18 cellular contexts compared by ENCODE assay signal in genomic region chr4:69546121-69546520, GRCh38. TPM values are rescaled to one million over a fixed set of nuclear protein-coding genes. Genes with fewer than 3 reads are reported as not detected.
DNase-seq lines count a peak whose midpoint lies in the region; TF ChIP-seq lines count a peak whose summit lies in the region.
"Had no signal": no experiment of that assay in that cellular context is flagged by ENCODE, and none has a peak within 500 bp of the region (broad histone marks: within the 10 kb centered on the region; RNA-seq: fewer than 3 reads in every experiment).

No MANE protein-coding gene starts in this region.

- no peaks in the 10 kb centered on the region for H3F3A ChIP-seq in GM23248 (ENCODE audit: insufficient read depth)

- dilution Hi-C loops in mammary epithelial cell (cut with HindIII; ENCODE audit: low sequenced_read_pairs) = no loop called here

- H3K4me1 ChIP-seq in mammary epithelial cell (ENCODE audit: insufficient read depth, low read length) (no peaks in the 10 kb centered on the region), GM23248 (ENCODE audit: insufficient read depth) (no peaks in the 10 kb centered on the region), sigmoid colon (no peaks in the 10 kb centered on the region)
- no peaks in the 10 kb centered on the region for H3K4me1 ChIP-seq in CD4-positive, alpha-beta memory T cell (ENCODE audit: insufficient read depth, low read length)
- H3K4me1 ChIP-seq: gastroesophageal sphincter had no signal

- H2AFZ ChIP-seq in mammary epithelial cell (ENCODE audit: low read depth, low read length) (no peak overlapping the region), GM23248 (no peak overlapping the region)

- intact Hi-C loops in mammary epithelial cell (cut with micrococcal nuclease) (no loop called here), MCF 10A (cut with micrococcal nuclease) (no loop called here), sigmoid colon (cut with DNase I) (no loop called here)
- intact Hi-C loops in CD4-positive, alpha-beta memory T cell (cut with micrococcal nuclease) = no loop called here

- H3K27me3 Mint-ChIP-seq in MCF 10A (ENCODE audit: insufficient read depth, unreplicated experiment) = peaks cover 20% of the 10 kb centered on the region
- H3K27me3 Mint-ChIP-seq in CD4-positive, alpha-beta memory T cell = no peaks in the 10 kb centered on the region
- H3K27me3 Mint-ChIP-seq: CD4-positive, CD25-positive, alpha-beta regulatory T cell had no signal

- in situ Hi-C loops in mammary epithelial cell (cut with MboI; ENCODE audit: low sequenced_read_pairs in 2 of 2) (no loop called here), GM23248 (cut with MboI) (no loop called here)

- no peak overlapping the region for H3K4me3 Mint-ChIP-seq in MCF 10A (ENCODE audit: unreplicated experiment)
- H3K4me3 Mint-ChIP-seq in CD4-positive, alpha-beta memory T cell = no peak overlapping the region
- H3K4me3 Mint-ChIP-seq: activated naive CD4-positive, alpha-beta T cell treated with anti-CD3 and anti-CD28 coated beads for 36 hours; CD4-positive, CD25-positive, alpha-beta regulatory T cell; naive thymus-derived CD4-positive, alpha-beta T cell had no signal

- no peak overlapping the region for H3K27ac Mint-ChIP-seq in MCF 10A (ENCODE audit: low read depth, unreplicated experiment)
- H3K27ac Mint-ChIP-seq in CD4-positive, alpha-beta memory T cell = no peak overlapping the region
- H3K27ac Mint-ChIP-seq: activated naive CD4-positive, alpha-beta T cell treated with anti-CD3 and anti-CD28 coated beads for 36 hours; CD4-positive, CD25-positive, alpha-beta regulatory T cell; naive thymus-derived CD4-positive, alpha-beta T cell had no signal

- H3K79me2 ChIP-seq in mammary epithelial cell (ENCODE audit: insufficient read depth, low read length) (no peaks in the 10 kb centered on the region), GM23248 (ENCODE audit: insufficient read depth) (no peaks in the 10 kb centered on the region)

- no peak overlapping the region for H3K27ac ChIP-seq in mammary epithelial cell (ENCODE audit: insufficient read depth, low read depth, low read length)
- H3K27ac ChIP-seq in CD4-positive, alpha-beta memory T cell (ENCODE audit: low read depth, low read length) = no peak overlapping the region
- no peak overlapping the region for H3K27ac ChIP-seq in GM23248
- H3K27ac ChIP-seq in sigmoid colon = no peak overlapping the region
- H3K27ac ChIP-seq: gastroesophageal sphincter had no signal

- TF ChIP-seq CTCF in mammary epithelial cell (conservative IDR thresholded peaks at IDR 0.05 in 1 of 2, IDR thresholded peaks at IDR 0.05 in 1 of 2; ENCODE audit: extremely low read depth in 1 of 2, insufficient read depth in 1 of 2, low read depth in 1 of 2, low read length in 2 of 2) (no peak), MCF 10A (IDR thresholded peaks at IDR 0.05; ENCODE audit: unreplicated experiment) (no peak), sigmoid colon (IDR thresholded peaks at IDR 0.05) (no peak)

- H3K9me3 Mint-ChIP-seq in MCF 10A (ENCODE audit: unreplicated experiment) = no peaks in the 10 kb centered on the region
- peaks cover 0 to 3% (median 0%) of the 10 kb centered on the region in 8 donors for H3K9me3 Mint-ChIP-seq in CD4-positive, alpha-beta memory T cell
- H3K9me3 Mint-ChIP-seq: activated naive CD4-positive, alpha-beta T cell treated with anti-CD3 and anti-CD28 coated beads for 36 hours had no signal

- no peak for TF ChIP-seq POLR2A in sigmoid colon (IDR thresholded peaks at IDR 0.05)

- WGBS in mammary epithelial cell (ENCODE audit: low coverage, missing lambda C conversion rate) = 42% methylated on average over 5 of the region's 5 CpGs
- 4% methylated on average over 5 of the region's 5 CpGs for WGBS in GM23248 (ENCODE audit: low coverage in 1 of 2, low lambda C conversion rate in 2 of 2, missing lambda C conversion rate in 2 of 2), 2 experiments
- WGBS in sigmoid colon, 2 donors = 62 to 65% methylated on average over 5 of the region's 5 CpGs

- no peaks in the 10 kb centered on the region for H3K4me1 Mint-ChIP-seq in MCF 10A (ENCODE audit: insufficient read depth, unreplicated experiment)
- no peaks in the 10 kb centered on the region for H3K4me1 Mint-ChIP-seq in CD4-positive, alpha-beta memory T cell
- H3K4me1 Mint-ChIP-seq: CD4-positive, CD25-positive, alpha-beta regulatory T cell; naive thymus-derived CD4-positive, alpha-beta T cell had no signal

- H3K4me2 ChIP-seq in mammary epithelial cell (ENCODE audit: insufficient read depth, low read depth, low read length) = no peak overlapping the region
- no peak overlapping the region for H3K4me2 ChIP-seq in GM23248 (ENCODE audit: unreplicated experiment)
- H3K4me2 ChIP-seq: SK-N-SH had no signal

- no peaks in the 10 kb centered on the region for H3K27me3 ChIP-seq in mammary epithelial cell (ENCODE audit: insufficient read depth, low read length)
- no peaks in the 10 kb centered on the region for H3K27me3 ChIP-seq in CD4-positive, alpha-beta memory T cell (ENCODE audit: insufficient read depth, low read length)
- H3K27me3 ChIP-seq in GM23248 (replicated peaks; ENCODE audit: insufficient read depth) = no peaks in the 10 kb centered on the region
- no peaks in the 10 kb centered on the region for H3K27me3 ChIP-seq in sigmoid colon
- H3K27me3 ChIP-seq: gastroesophageal sphincter had no signal

- no peaks in the 10 kb centered on the region for H3K36me3 Mint-ChIP-seq in MCF 10A (ENCODE audit: insufficient read depth, unreplicated experiment)
- H3K36me3 Mint-ChIP-seq in CD4-positive, alpha-beta memory T cell = no peaks in the 10 kb centered on the region
- H3K36me3 Mint-ChIP-seq: CD4-positive, CD25-positive, alpha-beta regulatory T cell; naive thymus-derived CD4-positive, alpha-beta T cell had no signal

- no peaks in the 10 kb centered on the region for H3K9me2 ChIP-seq in GM23248 (ENCODE audit: insufficient read depth)
- H3K9me2 ChIP-seq: SK-N-SH had no signal

- TF ChIP-seq EP300 in sigmoid colon (IDR thresholded peaks at IDR 0.05) = no peak

- H3K36me3 ChIP-seq in mammary epithelial cell (ENCODE audit: insufficient read depth, low read length) (no peaks in the 10 kb centered on the region), GM23248 (ENCODE audit: low read depth) (no peaks in the 10 kb centered on the region), sigmoid colon (no peaks in the 10 kb centered on the region)
- no peaks in the 10 kb centered on the region for H3K36me3 ChIP-seq in CD4-positive, alpha-beta memory T cell (ENCODE audit: insufficient read depth, low read length)
- H3K36me3 ChIP-seq: gastroesophageal sphincter had no signal

- no TSS peak for BruUV-seq in mammary epithelial cell (replicated peaks; lab: Mats Ljungman, UMichigan)
- BruUV-seq in MCF 10A (replicated peaks; lab: Mats Ljungman, UMichigan) = no TSS peak

- CTCF ChIA-PET in mammary epithelial cell (lab: Charles Lee; ENCODE audit: low non-redundant PET) (no interaction called here), MCF 10A (lab: Yijun Ruan, JAX) (no interaction called here)
- CTCF ChIA-PET in CD4-positive, alpha-beta memory T cell (lab: Charles Lee; ENCODE audit: partially characterized antibody) = no interaction called here

- H4K20me1 ChIP-seq in mammary epithelial cell (ENCODE audit: insufficient read depth, low read length) (no peaks in the 10 kb centered on the region), GM23248 (ENCODE audit: insufficient read depth) (no peaks in the 10 kb centered on the region)

- peak; percentile 30 for DNase-seq in mammary epithelial cell
- no peak for DNase-seq in MCF 10A (ENCODE audit: unreplicated experiment)
- peak; percentile 90 for DNase-seq in amniotic epithelial cell (ENCODE audit: low read depth)
- peak; percentile 76 for DNase-seq in kidney tubule cell (ENCODE audit: low spot score)
- no peak for DNase-seq in CD4-positive, alpha-beta memory T cell
- DNase-seq in GM23248 = no peak
- no peak for DNase-seq in mucosa of gallbladder (ENCODE audit: low spot score)
- no peak for DNase-seq in sigmoid colon
- DNase-seq: activated naive CD4-positive, alpha-beta T cell treated with anti-CD3 and anti-CD28 coated beads for 36 hours; CD4-positive, CD25-positive, alpha-beta regulatory T cell; naive thymus-derived CD4-positive, alpha-beta T cell; NCI-H2227 treated with DMSO at 0.1 percent for 48 hours; retina; SK-N-SH; stimulated activated CD4-positive, alpha-beta T cell treated with anti-CD3 and anti-CD28 coated beads, Interleukin-4, amount 100 ng/mL, for 24 hours; trophoblast cell had no signal

- H3K9ac ChIP-seq in mammary epithelial cell (ENCODE audit: insufficient read depth, low read length) (no peak overlapping the region), GM23248 (no peak overlapping the region)
- H3K9ac ChIP-seq: SK-N-SH had no signal

- H3K4me3 ChIP-seq in mammary epithelial cell (replicated peaks in 1 of 3; ENCODE audit: insufficient read depth in 1 of 3, low read depth in 2 of 3, low read length in 3 of 3) = no peak overlapping the region
- no peak overlapping the region for H3K4me3 ChIP-seq in CD4-positive, alpha-beta memory T cell (ENCODE audit: low read length in 2 of 2)
- no peak overlapping the region for H3K4me3 ChIP-seq in GM23248
- H3K4me3 ChIP-seq in sigmoid colon = no peak overlapping the region
- H3K4me3 ChIP-seq: gastroesophageal sphincter had no signal

- POLR2A ChIA-PET in MCF 10A (lab: Yijun Ruan, JAX) = no interaction called here
- POLR2A ChIA-PET in CD4-positive, alpha-beta memory T cell (lab: Charles Lee; ENCODE audit: partially characterized antibody) = no interaction called here

- H3K9me3 ChIP-seq in mammary epithelial cell (replicated peaks; ENCODE audit: insufficient read depth, low read length) (no peaks in the 10 kb centered on the region), GM23248 (ENCODE audit: low read depth) (no peaks in the 10 kb centered on the region), sigmoid colon (no peaks in the 10 kb centered on the region)
- H3K9me3 ChIP-seq in CD4-positive, alpha-beta memory T cell (ENCODE audit: control insufficient read depth in 1 of 2, low read length in 2 of 2) = no peaks in the 10 kb centered on the region
- H3K9me3 ChIP-seq: gastroesophageal sphincter, SK-N-SH had no signal

RNA-seq across cellular contexts. Expression of gene UGT2B4, which starts 50.4 kb away (rescaled TPM):
- total RNA-seq in mammary epithelial cell (not detected), MCF 10A (2022) (not detected in 2 replicates), mucosa of gallbladder (0.29 TPM), sigmoid colon (under 1 TPM in 1 of 4 donors, not detected in 3; 0.36 TPM)
- polyA plus RNA-seq in mammary epithelial cell (not detected), GM23248 (2016; fragmentation: Nextera tagmentation; extraction: Ambion mirVana) (not detected in 2 replicates), sigmoid colon (under 1 TPM in 1 of 3 donors, not detected in 2; 0.06 TPM)
- not detected for polyA minus RNA-seq in mammary epithelial cell
- total RNA-seq in CD4-positive, alpha-beta memory T cell = not detected
- not detected for polyA plus RNA-seq in CD4-positive, alpha-beta memory T cell
- not detected in 2 replicates for total RNA-seq in GM23248 (2014; rRNA removed; shearing (Covaris generic))
- total RNA-seq: activated naive CD4-positive, alpha-beta T cell treated with anti-CD3 and anti-CD28 coated beads for 36 hours; CD4-positive, CD25-positive, alpha-beta regulatory T cell; gastroesophageal sphincter; naive thymus-derived CD4-positive, alpha-beta T cell had no signal
- polyA plus RNA-seq: CD4-positive, CD25-positive, alpha-beta regulatory T cell; keratinocyte; naive thymus-derived CD4-positive, alpha-beta T cell; SK-N-SH had no signal

Comparison
In these comparisons a context has a peak if more than half of its experiments do, and no peak if none do; other contexts are left out.
1. DNase-seq: peak in mammary epithelial cell (single experiment), amniotic epithelial cell (single experiment) and kidney tubule cell (single experiment); none in MCF 10A (single experiment), CD4-positive, alpha-beta memory T cell (0 of 5), GM23248 (single experiment), mucosa of gallbladder (single experiment) and sigmoid colon (single experiment).